ENCODE assay signal across 8 cellular contexts in genomic region chr19:5691205-5691929, GRCh38. TPM values are rescaled to one million over a fixed set of nuclear protein-coding genes. Genes with fewer than 3 reads are reported as not detected.
DNase-seq lines count a peak whose midpoint lies in the region; ATAC-seq and TF ChIP-seq lines count a peak whose summit lies in the region.

No MANE protein-coding gene starts in this region.

- peak overlapping the region; percentile 98 for H3K27ac Mint-ChIP-seq in activated T-cell treated with anti-CD3 and anti-CD28 coated beads, Interleukin-2, amount 50 U/mL, for 24 hours

- ATAC-seq in HG03439 (IDR thresholded peaks at IDR 0.05; ENCODE audit: unreplicated experiment) (no peak), HG03457 (IDR thresholded peaks at IDR 0.05; ENCODE audit: unreplicated experiment) (no peak), GM19395 (IDR thresholded peaks at IDR 0.05; ENCODE audit: unreplicated experiment) (no peak)

- H3K27ac ChIP-seq in ovary, result peak overlapping the region; percentile 51 to 93

- H3K36me3 Mint-ChIP-seq in activated T-cell treated with anti-CD3 and anti-CD28 coated beads, Interleukin-2, amount 50 U/mL, for 24 hours (ENCODE audit: low read depth), result peaks cover 60% of the 10 kb centered on the region

- TF ChIP-seq CTCF in GM12865 (IDR thresholded peaks at IDR 0.05; ENCODE audit: insufficient read depth, low read depth, low read length, missing control alignments) (no peak), ovary (IDR thresholded peaks at IDR 0.05) (no peak)

- no peak for TF ChIP-seq EP300 in ovary (IDR thresholded peaks at IDR 0.05)

- no peaks in the 10 kb centered on the region for H3K27me3 Mint-ChIP-seq in activated T-cell treated with anti-CD3 and anti-CD28 coated beads, Interleukin-2, amount 50 U/mL, for 24 hours

- no peaks in the 10 kb centered on the region for H3K9me3 ChIP-seq in ovary

- peaks cover 33% of the 10 kb centered on the region for H3K4me1 Mint-ChIP-seq in activated T-cell treated with anti-CD3 and anti-CD28 coated beads, Interleukin-2, amount 50 U/mL, for 24 hours (ENCODE audit: low read depth)

- peak overlapping the region; percentile 97 for H3K4me3 Mint-ChIP-seq in activated T-cell treated with anti-CD3 and anti-CD28 coated beads, Interleukin-2, amount 50 U/mL, for 24 hours

- H3K4me3 ChIP-seq in GM12865 (ENCODE audit: low read depth, low read length), result peak overlapping the region; percentile 92
- H3K4me3 ChIP-seq in ovary, result peak overlapping the region; percentile 78

- peaks cover 13% of the 10 kb centered on the region for H3K4me1 ChIP-seq in ovary (ENCODE audit: insufficient read depth)

- 1 to 6% (median 3%) methylated on average over 32 to 43 of the region's 43 CpGs for WGBS in ovary, 3 donors

- H3K36me3 ChIP-seq in ovary, result no peaks in the 10 kb centered on the region

- intact Hi-C loops in ovary (cut with DNase I), result loop anchor here in 1 of 4 donors (5.0 kb wide), 1 partner anchor 644 kb away; no protein-coding TSS in a partner anchor

- no peaks in the 10 kb centered on the region for H3K9me3 Mint-ChIP-seq in activated T-cell treated with anti-CD3 and anti-CD28 coated beads, Interleukin-2, amount 50 U/mL, for 24 hours

- no peak for TF ChIP-seq POLR2A in ovary (IDR thresholded peaks at IDR 0.05)

- H3K27me3 ChIP-seq in ovary, result no peaks in the 10 kb centered on the region

- DNase-seq in GM12865 (ENCODE audit: low read depth) (peak; percentile 59), NCI-H2227 (lab: John Stamatoyannopoulos, UW; ENCODE audit: unreplicated experiment) (peak; percentile 54), fibroblast of the conjunctiva (ENCODE audit: low read depth) (peak; percentile 67), ovary (peak; percentile 75 to 86 (median 78))
- DNase-seq in activated T-cell treated with anti-CD3 and anti-CD28 coated beads, Interleukin-2, amount 50 U/mL, for 24 hours, result peak; percentile 79

RNA-seq across cellular contexts. Expression of gene RPL36, which starts 1.3 kb away (rescaled TPM):
- 1,000 to 10,000 TPM; 1,413 to 2,353 (median 1,897) TPM for total RNA-seq in ovary
- polyA plus RNA-seq in ovary, result 1,000 to 10,000 TPM in 1 of 2 donors, 100 to 1,000 TPM in 1; 318 to 2,904 TPM

RNA-seq across cellular contexts. Expression of gene HSD11B1L, which starts 10.5 kb away (rescaled TPM):
- 10 to 100 TPM in 2 of 7 donors, 1 to 10 TPM in 5; 3.1 to 20.7 (median 8.5) TPM for total RNA-seq in ovary
- polyA plus RNA-seq in ovary, result 10 to 100 TPM in 1 of 2 donors, 1 to 10 TPM in 1; 3.5 to 10.6 TPM

RNA-seq across cellular contexts. Expression of gene MICOS13, which starts 11.1 kb away (rescaled TPM):
- 10 to 100 TPM; 25.7 to 48.7 (median 44.2) TPM for total RNA-seq in ovary
- polyA plus RNA-seq in ovary, result 10 to 100 TPM in 1 of 2 donors, 1 to 10 TPM in 1; 5.2 to 47.3 TPM

RNA-seq across cellular contexts. Expression of gene LONP1, which starts 28.6 kb away (rescaled TPM):
- total RNA-seq in ovary, result 10 to 100 TPM; 33.9 to 77.2 (median 56.1) TPM
- 10 to 100 TPM; 25.5 to 36.5 TPM for polyA plus RNA-seq in ovary

RNA-seq across cellular contexts. Expression of gene CATSPERD, which starts 29.1 kb away (rescaled TPM):
- total RNA-seq in ovary, result 1 to 10 TPM in 1 of 7 donors, under 1 TPM in 1, not detected in 5; 0.67 to 4.5 TPM
- not detected for polyA plus RNA-seq in ovary
